8 cellular contexts compared by ENCODE assay signal in the genomic region with DNA sequence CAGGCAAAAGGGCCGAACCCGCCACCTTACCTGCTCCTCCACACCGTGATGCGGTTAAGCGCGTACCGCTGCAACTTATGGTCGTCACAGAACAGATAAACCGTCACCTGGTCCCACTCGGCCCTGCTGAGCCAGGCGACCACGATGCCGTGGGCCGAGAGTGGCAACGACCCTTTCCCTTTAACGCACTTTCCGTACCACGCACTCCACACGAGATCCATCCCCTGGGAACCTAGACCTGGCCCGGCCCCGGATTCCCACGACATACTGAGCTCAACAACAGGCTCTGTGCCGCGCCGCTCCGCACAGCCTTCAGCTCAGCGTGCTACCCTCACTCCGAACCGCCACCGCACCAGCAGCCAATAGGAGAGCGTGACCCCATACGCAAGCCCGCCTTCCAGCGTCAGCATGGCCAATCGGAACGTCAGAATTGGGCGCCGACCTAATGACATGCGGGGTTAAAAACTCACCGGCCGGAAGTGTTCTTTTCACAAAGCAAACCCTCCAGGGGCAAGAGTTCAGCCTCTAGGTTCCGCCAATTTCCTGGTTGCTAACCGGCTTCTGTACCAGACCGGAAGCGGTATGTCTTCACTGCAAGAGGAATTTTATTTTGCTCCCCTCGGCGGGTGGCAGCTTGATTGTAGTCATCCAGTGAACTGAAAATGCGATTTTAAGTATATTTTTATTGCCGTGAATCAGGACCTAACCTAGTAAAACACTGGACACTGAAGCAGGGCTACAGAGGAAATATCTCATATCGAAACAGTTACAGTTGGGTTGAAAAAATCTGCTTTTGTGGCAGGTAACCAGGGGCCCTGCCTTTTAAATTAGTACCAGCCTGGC. TPM values are rescaled to one million over a fixed set of nuclear protein-coding genes. Genes with fewer than 3 reads are reported as not detected.
DNase-seq lines count a peak whose midpoint lies in the region; ATAC-seq and TF ChIP-seq lines count a peak whose summit lies in the region.

A gene (minus strand): TSS at position 338 of the 843 bp plus-strand sequence. CDS start 72 bp downstream, at position 266.

- H3K27me3 ChIP-seq in NT2/D1 (ENCODE audit: insufficient read depth, insufficient read length) (no peaks in the 10 kb centered on the region), endodermal cell (ENCODE audit: control insufficient read depth, insufficient read depth, low read length, poor library complexity, severe bottlenecking) (no peaks in the 10 kb centered on the region)

- no peaks in the 10 kb centered on the region for H3K9me3 Mint-ChIP-seq in activated CD8-positive, alpha-beta memory T cell treated with anti-CD3 and anti-CD28 coated beads, Interleukin-2, amount 10 ng/mL, durations not matched to agents 7 days and 5 days (ENCODE audit: low read depth)
- H3K9me3 Mint-ChIP-seq in endodermal cell = peaks cover 49% of the 10 kb centered on the region

- no peak for TF ChIP-seq CTCF in endodermal cell (conservative IDR thresholded peaks at IDR 0.05)

- H3K4me3 Mint-ChIP-seq in activated CD8-positive, alpha-beta memory T cell treated with anti-CD3 and anti-CD28 coated beads, Interleukin-2, amount 10 ng/mL, durations not matched to agents 7 days and 5 days = peak within 1 kb of the TSS; percentile 99
- peak within 1 kb of the TSS; percentile 86 for H3K4me3 Mint-ChIP-seq in endodermal cell

- peaks cover 32% of the 10 kb centered on the region for H3K36me3 ChIP-seq in NT2/D1 (ENCODE audit: insufficient read depth, insufficient read length, low read length)
- H3K36me3 ChIP-seq in endodermal cell (ENCODE audit: control insufficient read depth, insufficient read depth, low read length) = peaks cover 18% of the 10 kb centered on the region

- peak; percentile 99 for ATAC-seq in GM21381 (IDR thresholded peaks at IDR 0.05; ENCODE audit: unreplicated experiment)
- ATAC-seq in activated CD8-positive, alpha-beta memory T cell treated with anti-CD3 and anti-CD28 coated beads, Interleukin-2, amount 10 ng/mL, durations not matched to agents 7 days and 5 days = peak; percentile 100

- H3K4me3 ChIP-seq in NT2/D1 (ENCODE audit: insufficient read length, low read depth) (peak within 1 kb of the TSS; percentile 100), endodermal cell (ENCODE audit: low read length) (peak within 1 kb of the TSS; percentile 95)

- H3K9ac ChIP-seq in NT2/D1 (ENCODE audit: insufficient read length, low read depth) (peak within 1 kb of the TSS; percentile 100), endodermal cell (ENCODE audit: extremely low read depth, low read length, poor library complexity, severe bottlenecking) (peak within 1 kb of the TSS; percentile 75)

- H3K9me3 ChIP-seq in NT2/D1 (ENCODE audit: insufficient read depth, low read length) (no peaks in the 10 kb centered on the region), endodermal cell (ENCODE audit: control insufficient read depth, low read length) (no peaks in the 10 kb centered on the region)

- no peaks in the 10 kb centered on the region for H3K27me3 Mint-ChIP-seq in activated CD8-positive, alpha-beta memory T cell treated with anti-CD3 and anti-CD28 coated beads, Interleukin-2, amount 10 ng/mL, durations not matched to agents 7 days and 5 days
- H3K27me3 Mint-ChIP-seq in endodermal cell (ENCODE audit: insufficient read depth) = no peaks in the 10 kb centered on the region

- CTCF ChIA-PET in activated CD8-positive, alpha-beta memory T cell treated with anti-CD3 and anti-CD28 coated beads, Interleukin-2, amount 10 ng/mL, durations not matched to agents 7 days and 5 days (lab: Charles Lee) = no interaction called here

- no peak within 1 kb of the TSS for H3K27ac ChIP-seq in endodermal cell (ENCODE audit: low read depth, low read length)

- H3K36me3 Mint-ChIP-seq in activated CD8-positive, alpha-beta memory T cell treated with anti-CD3 and anti-CD28 coated beads, Interleukin-2, amount 10 ng/mL, durations not matched to agents 7 days and 5 days = peaks cover 14% of the 10 kb centered on the region
- H3K36me3 Mint-ChIP-seq in endodermal cell (ENCODE audit: low read depth) = peaks cover 15% of the 10 kb centered on the region

- H3K4me1 ChIP-seq in NT2/D1 (ENCODE audit: insufficient read depth, insufficient read length) (no peaks in the 10 kb centered on the region), endodermal cell (ENCODE audit: control insufficient read depth, insufficient read depth, low read length) (no peaks in the 10 kb centered on the region)

- peaks cover 25% of the 10 kb centered on the region for H3K4me1 Mint-ChIP-seq in activated CD8-positive, alpha-beta memory T cell treated with anti-CD3 and anti-CD28 coated beads, Interleukin-2, amount 10 ng/mL, durations not matched to agents 7 days and 5 days
- H3K4me1 Mint-ChIP-seq in endodermal cell = no peaks in the 10 kb centered on the region

- DNase-seq in COR-L47 (lab: John Stamatoyannopoulos, UW) (peak; percentile 92), HUDEP-2 (lab: John Stamatoyannopoulos, UW; ENCODE audit: unreplicated experiment in 76 of 76) (peak in 75 of 76 experiments; percentile 9 to 91 (median 81)), NT2/D1 (ENCODE audit: low read depth, low spot score) (peak; percentile 92), endodermal cell (peak; percentile 96), mesenteric fat pad (ENCODE audit: low spot score) (peak; percentile 93)
- DNase-seq in activated CD8-positive, alpha-beta memory T cell treated with anti-CD3 and anti-CD28 coated beads, Interleukin-2, amount 10 ng/mL, durations not matched to agents 7 days and 5 days = peak; percentile 94
- peak; percentile 47 for DNase-seq in stimulated activated CD8-positive, alpha-beta memory T cell treated with anti-CD3 and anti-CD28 coated beads, Interleukin-15, amount 100 ng/mL, for 24 hours (ENCODE audit: low read depth)

- WGBS in endodermal cell (ENCODE audit: insufficient coverage in 1 of 2, insufficient read length in 1 of 2), 2 experiments = 0 to 3% methylated on average over 16 to 49 of the region's 50 CpGs

- H3K27ac Mint-ChIP-seq in activated CD8-positive, alpha-beta memory T cell treated with anti-CD3 and anti-CD28 coated beads, Interleukin-2, amount 10 ng/mL, durations not matched to agents 7 days and 5 days = peak within 1 kb of the TSS; percentile 96
- H3K27ac Mint-ChIP-seq in endodermal cell = peak within 1 kb of the TSS; percentile 97

RNA-seq across cellular contexts. Expression of the gene that starts here (rescaled TPM):
- 10 to 100 TPM; 45.8 to 51.2 TPM for total RNA-seq in activated CD8-positive, alpha-beta memory T cell treated with anti-CD3 and anti-CD28 coated beads, Interleukin-2, amount 10 ng/mL, durations not matched to agents 7 days and 5 days
- total RNA-seq in endodermal cell (10 to 100 TPM; 55.0 to 56.2 TPM), mesenteric fat pad (23.2 TPM)
- 45.7 TPM for polyA plus RNA-seq in endodermal cell (2013, experiment 1 of 2)
- polyA plus RNA-seq in endodermal cell (2013, experiment 2 of 2) = 39.7 TPM
